13 cellular contexts compared by ENCODE assay signal in genomic region chr2:177929662-177930522, GRCh38.
"Had no signal": no experiment of that assay in that cellular context is flagged by ENCODE, and none has a peak within 500 bp of the region (broad histone marks: within the 10 kb centered on the region; RNA-seq: fewer than 3 reads in every experiment).

No MANE protein-coding gene starts in this region.

- H3K4me3 ChIP-seq: adrenal gland, gastroesophageal sphincter, lower lobe of right lung, suprapubic skin had no signal

- H3K27ac ChIP-seq: adrenal gland, gastroesophageal sphincter, lower lobe of right lung, suprapubic skin had no signal

- ATAC-seq: activated CD8-positive, alpha-beta T cell treated with anti-CD3 and anti-CD28 coated beads, Interleukin-2, amount 10 ng/mL, durations not matched to agents 7 days and 5 days; gastroesophageal sphincter; left cardiac atrium; lower lobe of right lung; sciatic nerve had no signal

- H3K4me1 ChIP-seq: adrenal gland, gastroesophageal sphincter, lower lobe of right lung, suprapubic skin had no signal

- H3K27me3 ChIP-seq: adrenal gland, gastroesophageal sphincter, suprapubic skin had no signal

- H3K9me3 ChIP-seq: adrenal gland had no signal

- H3K36me3 ChIP-seq: adrenal gland, gastroesophageal sphincter, lower lobe of right lung, suprapubic skin had no signal

- DNase-seq: activated CD4-positive, alpha-beta T cell treated with anti-CD3 and anti-CD28 coated beads, Interleukin-2, amount 10 ng/mL, durations not matched to agents 24 days and 14 days; activated CD4-positive, CD25-positive, alpha-beta regulatory T cell; activated CD8-positive, alpha-beta memory T cell treated with anti-CD3 and anti-CD28 coated beads, Interleukin-2, amount 50 U/mL, for 4 hours; activated CD8-positive, alpha-beta T cell treated with anti-CD3 and anti-CD28 coated beads, Interleukin-2, amount 10 ng/mL, durations not matched to agents 7 days and 5 days; activated effector memory CD4-positive, alpha-beta T cell treated with anti-CD3 and anti-CD28 coated beads, Interleukin-2, amount 50 U/mL, for 16 hours; activated T-cell treated with anti-CD3 and anti-CD28 coated beads, Interleukin-2, amount 50 U/mL, for 48 hours; adrenal gland; left cardiac atrium; lower lobe of right lung; midbrain had no signal
